22 cellular contexts compared by ENCODE assay signal in genomic region chrX:16191605-16192004, GRCh38. TPM values are rescaled to one million over a fixed set of nuclear protein-coding genes. Genes with fewer than 3 reads are reported as not detected.
DNase-seq lines count a peak whose midpoint lies in the region; ATAC-seq, FAIRE-seq and TF ChIP-seq lines count a peak whose summit lies in the region.
"Had no signal": no experiment of that assay in that cellular context is flagged by ENCODE, and none has a peak within 500 bp of the region (broad histone marks: within the 10 kb centered on the region; RNA-seq: fewer than 3 reads in every experiment).

No MANE protein-coding gene starts in this region.

- no peaks in the 10 kb centered on the region for H4K20me1 ChIP-seq in H1 (replicated peaks in 1 of 2; ENCODE audit: control insufficient read depth in 1 of 2, insufficient read depth in 2 of 2, low read length in 2 of 2)
- H4K20me1 ChIP-seq: BLaER1 treated with 17β-estradiol and CSF1 and Interleukin-3, amounts not matched to agents 10 nM and 100 nM had no signal

- no peak overlapping the region for H3K4me3 Mint-ChIP-seq in nephron progenitor cell
- H3K4me3 Mint-ChIP-seq: CD4-positive, alpha-beta memory T cell had no signal

- H3K4ac ChIP-seq in H1 (replicated peaks; ENCODE audit: insufficient read length, low read depth, low read length): no peak overlapping the region

- no peaks in the 10 kb centered on the region for H3K27me3 ChIP-seq in H1 (replicated peaks in 1 of 4; ENCODE audit: control insufficient read depth in 3 of 4, extremely low read depth in 1 of 4, insufficient read depth in 3 of 4, low read length in 3 of 4)
- no peaks in the 10 kb centered on the region for H3K27me3 ChIP-seq in uterus

- H3K36me3 ChIP-seq in H1 (ENCODE audit: control insufficient read depth in 2 of 4, insufficient read depth in 4 of 4, low read length in 3 of 4): no peaks in the 10 kb centered on the region
- H3K36me3 ChIP-seq in uterus: no peaks in the 10 kb centered on the region
- H3K36me3 ChIP-seq: BLaER1 treated with 17β-estradiol and CSF1 and Interleukin-3, amounts not matched to agents 10 nM and 100 nM; HAP-1 had no signal

- H2AFZ ChIP-seq in H1 (ENCODE audit: low read length): no peak overlapping the region

- no peak overlapping the region for H4K8ac ChIP-seq in H1 (ENCODE audit: extremely low read depth, insufficient read depth, low read length)

- no peak overlapping the region for H3K23ac ChIP-seq in H1 (ENCODE audit: insufficient read length)

- TF ChIP-seq POLR2A in H1 (IDR thresholded peaks at IDR 0.05; ENCODE audit: control extremely low read depth in 1 of 2, low read depth in 2 of 2, low read length in 2 of 2) (no peak), uterus (IDR thresholded peaks at IDR 0.05) (no peak)

- intact Hi-C loops in uterus (cut with DNase I; ENCODE audit: low total_unique reads): no loop called here

- H3K9me3 ChIP-seq in H1 (ENCODE audit: insufficient read depth in 2 of 2, low read depth in 1 of 2, low read length in 1 of 2) (no peaks in the 10 kb centered on the region), uterus (no peaks in the 10 kb centered on the region)
- H3K9me3 ChIP-seq: HAP-1 had no signal

- H3K4me3 ChIP-seq in H1 (ENCODE audit: extremely low read depth in 1 of 4, insufficient read depth in 2 of 4, low read depth in 3 of 4, low read length in 4 of 4) (no peak overlapping the region), uterus (no peak overlapping the region)
- H3K4me3 ChIP-seq: BLaER1 treated with 17β-estradiol and CSF1 and Interleukin-3, amounts not matched to agents 10 nM and 100 nM; HAP-1 had no signal

- no peak overlapping the region for H4K5ac ChIP-seq in H1 (ENCODE audit: insufficient read length, low read depth, low read length)

- CTCF ChIA-PET in H1 (lab: Charles Lee; ENCODE audit: partially characterized antibody): no interaction called here

- no peak overlapping the region for H2BK15ac ChIP-seq in H1 (ENCODE audit: low read length)

- H3K18ac ChIP-seq in H1 (ENCODE audit: extremely low read depth, low read length): no peak overlapping the region

- TF ChIP-seq EP300 in H1 (IDR thresholded peaks at IDR 0.05; ENCODE audit: borderline replicate concordance in 1 of 2, low read depth in 2 of 2, low read length in 2 of 2): no peak

- peak overlapping the region; percentile 9 for H3K27ac Mint-ChIP-seq in nephron progenitor cell
- H3K27ac Mint-ChIP-seq: CD4-positive, alpha-beta memory T cell had no signal

- peaks cover 9% of the 10 kb centered on the region for H3K4me1 Mint-ChIP-seq in nephron progenitor cell
- H3K4me1 Mint-ChIP-seq: CD4-positive, alpha-beta memory T cell had no signal

- peak; percentile 66 for ATAC-seq in GM19324 (IDR thresholded peaks at IDR 0.05; ENCODE audit: low FRiP score, unreplicated experiment)
- ATAC-seq: PC-3 had no signal

- no peaks in the 10 kb centered on the region for H3K27me3 Mint-ChIP-seq in nephron progenitor cell (ENCODE audit: low read depth, poor library complexity)

- no peak overlapping the region for H3K14ac ChIP-seq in H1 (ENCODE audit: insufficient read length)

- no peak overlapping the region for H2BK20ac ChIP-seq in H1 (ENCODE audit: low read length)

- WGBS in H1 (ENCODE audit: extremely low coverage in 1 of 2, insufficient coverage in 1 of 2, insufficient read length in 1 of 2, insufficient replicate concordance in 2 of 2, low coverage in 1 of 2, low lambda C conversion rate in 2 of 2, missing lambda C conversion rate in 1 of 2), 2 experiments: 97% methylated on average over 5 of the region's 6 CpGs; no CpG with 5 or more reads in 1 of the 2 experiments

- H3K4me1 ChIP-seq in H1 (replicated peaks in 1 of 4; ENCODE audit: control insufficient read depth in 3 of 4, insufficient read depth in 4 of 4, low read length in 3 of 4) (peaks cover 0 to 9% (median 5%) of the 10 kb centered on the region in 4 experiments; a peak in 3 of 7 replicates), uterus (no peaks in the 10 kb centered on the region)

- H2AK5ac ChIP-seq in H1 (ENCODE audit: low read depth, low read length): no peak overlapping the region

- H3K79me2 ChIP-seq in H1 (ENCODE audit: control insufficient read depth in 1 of 2, insufficient read depth in 2 of 2, low read length in 2 of 2): no peaks in the 10 kb centered on the region

- H3K9me3 Mint-ChIP-seq in nephron progenitor cell: no peaks in the 10 kb centered on the region
- H3K9me3 Mint-ChIP-seq: CD4-positive, alpha-beta memory T cell had no signal

- DNase-seq in NCI-H69 (lab: John Stamatoyannopoulos, UW): peak; percentile 16
- no peak for DNase-seq in H1 (ENCODE audit: low read depth in 1 of 2, low spot score in 2 of 2)
- no peak for DNase-seq in nephron progenitor cell
- no peak for DNase-seq in T1000 (lab: John Stamatoyannopoulos, UW)
- no peak for DNase-seq in uterus
- no peak for DNase-seq in A172 (ENCODE audit: low spot score)
- no peak for DNase-seq in KG1 (lab: John Stamatoyannopoulos, UW)
- DNase-seq: CD4-positive, alpha-beta memory T cell; GDM1; NCI-H1092 treated with DMSO at 0.1 percent for 48 hours; NCI-H1436 treated with DMSO at 0.1 percent for 48 hours; NCI-H1930; NCI-H524 treated with DMSO at 0.1 percent for 48 hours; PC-3; Right ventricle myocardium superior; SW 1271 had no signal

- no peak overlapping the region for H3K27ac ChIP-seq in H1 (ENCODE audit: low read depth, low read length)
- H3K27ac ChIP-seq in uterus: no peak overlapping the region
- H3K27ac ChIP-seq: BLaER1 treated with 17β-estradiol and CSF1 and Interleukin-3, amounts not matched to agents 10 nM and 100 nM; KMS-11 had no signal

- no peak overlapping the region for H3K56ac ChIP-seq in H1 (replicated peaks; ENCODE audit: insufficient read length, low read depth, low read length)

- TF ChIP-seq CTCF in H1 (IDR thresholded peaks at IDR 0.05; ENCODE audit: control extremely low read depth in 1 of 3, insufficient read depth in 1 of 3, low read depth in 1 of 3, low read length in 3 of 3) (no peak), nephron progenitor cell (IDR thresholded peaks at IDR 0.05) (no peak), uterus (IDR thresholded peaks at IDR 0.05) (no peak)

- no peaks in the 10 kb centered on the region for H3K23me2 ChIP-seq in H1 (ENCODE audit: low read depth, low read length)

- FAIRE-seq in H1 (lab: Jason Lieb, UNC): no peak

- no peaks in the 10 kb centered on the region for H3K79me1 ChIP-seq in H1 (ENCODE audit: low read depth, low read length)

- peak overlapping the region; percentile 27; the same call in 1 of the 2 replicates for H2BK12ac ChIP-seq in H1 (ENCODE audit: low read depth, low read length)

- H2BK120ac ChIP-seq in H1 (replicated peaks; ENCODE audit: low read depth, low read length): no peak overlapping the region

- POLR2A ChIA-PET in H1 (lab: Charles Lee; ENCODE audit: partially characterized antibody): no interaction called here

- no peak overlapping the region for H2BK5ac ChIP-seq in H1 (ENCODE audit: low read depth, low read length)

- no peak overlapping the region for H4K91ac ChIP-seq in H1 (replicated peaks; ENCODE audit: insufficient read length, low read length)

- H3K4me2 ChIP-seq in H1 (ENCODE audit: insufficient read depth in 1 of 2, low read depth in 2 of 2, low read length in 2 of 2): no peak overlapping the region
- H3K4me2 ChIP-seq: BLaER1 treated with 17β-estradiol and CSF1 and Interleukin-3, amounts not matched to agents 10 nM and 100 nM; KMS-11 had no signal

- no peak overlapping the region for H3K9ac ChIP-seq in H1 (replicated peaks in 1 of 4; ENCODE audit: extremely low read depth in 1 of 4, low read depth in 3 of 4, low read length in 3 of 4)
- H3K9ac ChIP-seq: BLaER1 treated with 17β-estradiol and CSF1 and Interleukin-3, amounts not matched to agents 10 nM and 100 nM; KMS-11 had no signal

- no peaks in the 10 kb centered on the region for H3K36me3 Mint-ChIP-seq in nephron progenitor cell (ENCODE audit: low read depth)
- H3K36me3 Mint-ChIP-seq: CD4-positive, alpha-beta memory T cell had no signal

- no peak for TF ChIP-seq RAD21 in H1 (IDR thresholded peaks at IDR 0.05 in 1 of 2, conservative IDR thresholded peaks at IDR 0.05 in 1 of 2; ENCODE audit: low read depth in 2 of 2, low read length in 2 of 2)

TF ChIP-seq in H1, 55 proteins besides CTCF, POLR2A, EP300 and RAD21:
- no peak for TF ChIP-seq NANOG (IDR thresholded peaks at IDR 0.05; ENCODE audit: insufficient read depth, low read depth, low read length, poor library complexity, severe bottlenecking)

RNA-seq across cellular contexts. Expression of gene MAGEB17, which starts 24.3 kb away (rescaled TPM):
- 1.1 TPM in 1 of 2 replicates, not detected in the other for total RNA-seq in H1 (2021; fragmentation: NEBNext Ultra II Directional; extraction: Animal tissue kit (Norgen Biotek cat#: 25700))
- polyA plus RNA-seq in H1 (2011; rRNA removed): 0.48 and 0.53 TPM in 2 replicates
- 0.89 TPM for polyA plus RNA-seq in H1 (2011; cell fraction: cytosol; rRNA removed)
- polyA plus RNA-seq in H1 (2011; cell fraction: nucleus; rRNA removed): 2.1 TPM
- 0.94 to 1.8 TPM (median 1.3 TPM) in 4 replicates for polyA plus RNA-seq in H1 (2012, experiment 1 of 2)
- polyA plus RNA-seq in H1 (2012, experiment 2 of 2): not detected
- polyA plus RNA-seq in H1 (2013, experiment 1 of 2): 1.6 TPM
- 1.1 TPM for polyA plus RNA-seq in H1 (2013, experiment 2 of 2)
- polyA minus RNA-seq in H1 (2011; rRNA and poly(A)+ RNA removed): 0.17 and 0.41 TPM in 2 replicates
- not detected for polyA minus RNA-seq in H1 (2011; cell fraction: cytosol; rRNA and poly(A)+ RNA removed)
- 0.60 TPM for polyA minus RNA-seq in H1 (2011; cell fraction: nucleus; rRNA and poly(A)+ RNA removed)
- not detected for total RNA-seq in uterus
- total RNA-seq in A172 (2014; rRNA removed; shearing (Covaris generic)): 0.55 TPM in 1 of 2 replicates, not detected in the other
- total RNA-seq: CD4-positive, alpha-beta memory T cell; Right ventricle myocardium superior; RPMI7951; SK-MEL-5 had no signal
- polyA plus RNA-seq: CD4-positive, alpha-beta memory T cell had no signal
